Comparison of ENCODE assay signal across 33 cellular contexts in the genomic region with DNA sequence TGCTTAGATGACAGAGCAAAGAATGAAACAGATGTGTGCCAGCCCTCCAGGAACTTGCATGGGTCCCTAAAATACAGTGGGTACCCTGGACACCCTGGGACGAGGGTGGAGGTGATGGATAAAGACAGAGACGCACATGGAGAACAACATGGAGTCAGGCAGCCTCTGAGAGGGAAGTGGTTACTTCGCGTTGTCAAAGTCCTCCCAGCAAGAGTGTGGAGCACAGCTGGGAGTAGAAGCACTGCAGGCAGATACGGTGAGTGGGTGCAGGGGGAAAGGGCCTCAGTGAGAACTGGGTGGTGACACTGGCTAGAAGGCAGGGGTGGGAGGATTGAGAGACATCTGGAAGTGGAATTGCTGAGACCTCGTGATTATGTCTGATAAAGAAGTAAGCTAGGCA.
"Had no signal": no experiment of that assay in that cellular context is flagged by ENCODE, and none has a peak within 500 bp of the region (broad histone marks: within the 10 kb centered on the region; RNA-seq: fewer than 3 reads in every experiment).

No MANE protein-coding gene starts in this region.

- H3K9me3 Mint-ChIP-seq: effector memory CD8-positive, alpha-beta T cell had no signal

- ATAC-seq: activated naive CD4-positive, alpha-beta T cell treated with anti-CD3 and anti-CD28 coated beads, Interleukin-2, amount 50 U/mL, for 72 hours; activated T-cell treated with anti-CD3 and anti-CD28 coated beads, Interleukin-2, amount 50 U/mL, for 72 hours; effector memory CD8-positive, alpha-beta T cell; foreskin keratinocyte; gastrocnemius medialis; T-helper 17 cell had no signal

- H3K4me1 ChIP-seq: ascending aorta, breast epithelium, colonic mucosa, esophagus muscularis mucosa, foreskin keratinocyte, gastrocnemius medialis had no signal

- H3K27ac ChIP-seq: ascending aorta, breast epithelium, cardiac muscle cell, colonic mucosa, dorsolateral prefrontal cortex, esophagus muscularis mucosa, foreskin keratinocyte, gastrocnemius medialis had no signal

- H3K36me3 Mint-ChIP-seq: activated naive CD4-positive, alpha-beta T cell treated with anti-CD3 and anti-CD28 coated beads, Interleukin-2, amount 10 ng/mL, durations not matched to agents 7 days and 5 days; activated naive CD8-positive, alpha-beta T cell treated with anti-CD3 and anti-CD28 coated beads, Interleukin-2, amount 10 ng/mL, durations not matched to agents 7 days and 5 days had no signal

- H3K4me3 ChIP-seq: ascending aorta, breast epithelium, cardiac muscle cell, colonic mucosa, dorsolateral prefrontal cortex, esophagus muscularis mucosa, gastrocnemius medialis had no signal

- H3K4me1 Mint-ChIP-seq: activated CD4-positive, alpha-beta memory T cell treated with anti-CD3 and anti-CD28 coated beads, Interleukin-2, amount 10 ng/mL, durations not matched to agents 7 days and 5 days; activated CD4-positive, alpha-beta T cell treated with anti-CD3 and anti-CD28 coated beads, Interleukin-2, amount 10 ng/mL, durations not matched to agents 7 days and 5 days; activated naive CD4-positive, alpha-beta T cell treated with anti-CD3 and anti-CD28 coated beads, Interleukin-2, amount 10 ng/mL, durations not matched to agents 7 days and 5 days; activated naive CD8-positive, alpha-beta T cell treated with anti-CD3 and anti-CD28 coated beads, Interleukin-2, amount 10 ng/mL, durations not matched to agents 7 days and 5 days; brain; T-helper 17 cell had no signal

- H3K27ac Mint-ChIP-seq: activated CD4-positive, alpha-beta memory T cell treated with anti-CD3 and anti-CD28 coated beads, Interleukin-2, amount 10 ng/mL, durations not matched to agents 7 days and 5 days; activated CD4-positive, alpha-beta T cell treated with anti-CD3 and anti-CD28 coated beads, Interleukin-2, amount 10 ng/mL, durations not matched to agents 7 days and 5 days; activated naive CD4-positive, alpha-beta T cell treated with anti-CD3 and anti-CD28 coated beads, Interleukin-2, amount 10 ng/mL, durations not matched to agents 7 days and 5 days; activated naive CD4-positive, alpha-beta T cell treated with anti-CD3 and anti-CD28 coated beads, Interleukin-2, amount 50 U/mL, for 72 hours; activated naive CD8-positive, alpha-beta T cell treated with anti-CD3 and anti-CD28 coated beads, Interleukin-2, amount 10 ng/mL, durations not matched to agents 7 days and 5 days; activated T-cell treated with anti-CD3 and anti-CD28 coated beads, Interleukin-2, amount 50 U/mL, for 24 hours; activated T-cell treated with anti-CD3 and anti-CD28 coated beads, Interleukin-2, amount 50 U/mL, for 72 hours; brain; effector memory CD8-positive, alpha-beta T cell; T-helper 17 cell; T-helper 2 cell treated with Interferon-gamma antibody and Interleukin-4, amounts not matched to agents 5 μg/mL and 100 μg/mL, for 36 hours had no signal

- H3K4me3 Mint-ChIP-seq: activated CD4-positive, alpha-beta memory T cell treated with anti-CD3 and anti-CD28 coated beads, Interleukin-2, amount 10 ng/mL, durations not matched to agents 7 days and 5 days; activated CD4-positive, alpha-beta T cell treated with anti-CD3 and anti-CD28 coated beads, Interleukin-2, amount 10 ng/mL, durations not matched to agents 7 days and 5 days; activated naive CD4-positive, alpha-beta T cell treated with anti-CD3 and anti-CD28 coated beads, Interleukin-2, amount 10 ng/mL, durations not matched to agents 7 days and 5 days; activated naive CD8-positive, alpha-beta T cell treated with anti-CD3 and anti-CD28 coated beads, Interleukin-2, amount 10 ng/mL, durations not matched to agents 7 days and 5 days; activated T-cell treated with anti-CD3 and anti-CD28 coated beads, Interleukin-2, amount 50 U/mL, for 24 hours; activated T-cell treated with anti-CD3 and anti-CD28 coated beads, Interleukin-2, amount 50 U/mL, for 72 hours; brain; effector memory CD8-positive, alpha-beta T cell; T-helper 17 cell; T-helper 2 cell treated with Interferon-gamma antibody and Interleukin-4, amounts not matched to agents 5 μg/mL and 100 μg/mL, for 36 hours had no signal

- H3K27me3 Mint-ChIP-seq: activated CD4-positive, alpha-beta memory T cell treated with anti-CD3 and anti-CD28 coated beads, Interleukin-2, amount 10 ng/mL, durations not matched to agents 7 days and 5 days; activated CD4-positive, alpha-beta T cell treated with anti-CD3 and anti-CD28 coated beads, Interleukin-2, amount 10 ng/mL, durations not matched to agents 7 days and 5 days; activated naive CD4-positive, alpha-beta T cell treated with anti-CD3 and anti-CD28 coated beads, Interleukin-2, amount 10 ng/mL, durations not matched to agents 7 days and 5 days; activated naive CD8-positive, alpha-beta T cell treated with anti-CD3 and anti-CD28 coated beads, Interleukin-2, amount 10 ng/mL, durations not matched to agents 7 days and 5 days had no signal

- H3K9me3 ChIP-seq: colonic mucosa, gastrocnemius medialis had no signal

- H3K27me3 ChIP-seq: ascending aorta, breast epithelium, colonic mucosa, foreskin keratinocyte had no signal

- H3K36me3 ChIP-seq: ascending aorta, breast epithelium, cardiac muscle cell, colonic mucosa, esophagus muscularis mucosa, gastrocnemius medialis had no signal

- DNase-seq: activated CD4-positive, alpha-beta memory T cell treated with anti-CD3 and anti-CD28 coated beads, Interleukin-2, amount 10 ng/mL, durations not matched to agents 7 days and 5 days; activated CD4-positive, alpha-beta T cell treated with anti-CD3 and anti-CD28 coated beads for 1 hour; activated CD4-positive, alpha-beta T cell treated with anti-CD3 and anti-CD28 coated beads for 4 hours; activated CD4-positive, alpha-beta T cell treated with anti-CD3 and anti-CD28 coated beads, Interleukin-2, amount 10 ng/mL, durations not matched to agents 7 days and 5 days; activated CD4-positive, alpha-beta T cell treated with anti-CD3 and anti-CD28 coated beads, Interleukin-2, amount 50 U/mL, for 4 hours; activated CD8-positive, alpha-beta memory T cell treated with anti-CD3 and anti-CD28 coated beads, Interleukin-2, amount 50 U/mL, for 48 hours; activated gamma-delta T cell; activated naive CD4-positive, alpha-beta T cell; activated naive CD4-positive, alpha-beta T cell treated with anti-CD3 and anti-CD28 coated beads, Interleukin-2, amount 10 ng/mL, durations not matched to agents 7 days and 5 days; activated naive CD8-positive, alpha-beta T cell treated with anti-CD3 and anti-CD28 coated beads, Interleukin-2, amount 10 ng/mL, durations not matched to agents 7 days and 5 days; activated T-cell treated with anti-CD3 and anti-CD28 coated beads for 4 hours; activated T-cell treated with anti-CD3 and anti-CD28 coated beads, Interleukin-2, amount 50 U/mL, for 24 hours; activated T-cell treated with anti-CD3 and anti-CD28 coated beads, Interleukin-2, amount 50 U/mL, for 72 hours; central memory CD4-positive, alpha-beta T cell; cerebellar nuclear complex; colonic mucosa; dorsolateral prefrontal cortex; effector CD4-positive, alpha-beta T cell; effector memory CD8-positive, alpha-beta T cell; erythroblast; foreskin keratinocyte; gastrocnemius medialis; glutamatergic neuron; T-helper 1 cell; T-helper 17 cell; T1000 had no signal
